In genomic region chr12:71665109-71665476, GRCh38 we compare ENCODE assay signal across 1 cellular context.
TF ChIP-seq lines count a peak whose summit lies in the region.

No MANE protein-coding gene starts in this region.

TF ChIP-seq in HCT116, 20 proteins besides CTCF, POLR2A, EP300 and RAD21 (continued from another document):
- TF ChIP-seq, protein P1, sequence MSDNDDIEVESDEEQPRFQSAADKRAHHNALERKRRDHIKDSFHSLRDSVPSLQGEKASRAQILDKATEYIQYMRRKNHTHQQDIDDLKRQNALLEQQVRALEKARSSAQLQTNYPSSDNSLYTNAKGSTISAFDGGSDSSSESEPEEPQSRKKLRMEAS (IDR thresholded peaks at IDR 0.05): no peak
- TF ChIP-seq ELF1 (IDR thresholded peaks at IDR 0.05; ENCODE audit: borderline replicate concordance, low read depth) (no peak), REST (IDR thresholded peaks at IDR 0.05; ENCODE audit: low read depth) (no peak), ZFX (IDR thresholded peaks at IDR 0.05) (no peak)
TF ChIP-seq in HCT116: peak in this region for 0.
